In the genomic region with DNA sequence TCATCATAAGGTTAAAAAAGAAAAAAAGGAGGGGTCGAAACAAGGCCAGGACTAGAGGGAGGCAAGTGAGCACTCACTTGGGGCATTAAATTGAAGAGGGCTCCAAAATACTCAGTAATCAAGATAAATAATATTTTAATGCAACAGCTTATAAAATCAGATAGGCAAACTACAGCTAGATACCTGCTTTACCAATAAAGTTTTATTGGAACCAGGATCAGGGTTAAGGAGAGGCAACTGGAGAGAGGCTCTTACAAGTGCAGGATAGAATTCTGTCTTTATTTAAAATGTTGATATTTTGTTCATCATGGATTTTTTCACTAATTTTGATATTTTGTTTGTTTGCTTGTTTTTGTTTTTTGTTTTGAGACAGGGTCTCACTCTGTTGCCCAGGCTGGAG, we compare ENCODE assay signal across 9 cellular contexts. TPM values are rescaled to one million over a fixed set of nuclear protein-coding genes. Genes with fewer than 3 reads are reported as not detected.
"Had no signal": no experiment of that assay in that cellular context is flagged by ENCODE, and none has a peak within 500 bp of the region (broad histone marks: within the 10 kb centered on the region; RNA-seq: fewer than 3 reads in every experiment).

No MANE protein-coding gene starts in this region.

- H3K9ac ChIP-seq: KMS-11 had no signal

- H3K27ac Mint-ChIP-seq: IgD-negative memory B cell had no signal

- H3K4me2 ChIP-seq: KMS-11 had no signal

- FAIRE-seq: HepG2, HTR-8/SVneo had no signal

- H3K36me3 Mint-ChIP-seq: IgD-negative memory B cell had no signal

- H3K4me3 Mint-ChIP-seq: IgD-negative memory B cell had no signal

- H3K9me3 Mint-ChIP-seq: IgD-negative memory B cell had no signal

- DNase-seq: IMR-90, KBM-7, KG1 had no signal

- H3K27ac ChIP-seq: HL-60, KMS-11 had no signal

- H3K4me1 Mint-ChIP-seq: IgD-negative memory B cell had no signal

RNA-seq across cellular contexts. Expression of a gene that starts 40.6 kb away (rescaled TPM):
- total RNA-seq: HepG2, HT-29 had no signal
- polyA plus RNA-seq: HepG2, IgD-negative memory B cell, IMR-90 had no signal
